ENCODE assay signal across 19 cellular contexts in the genomic region with DNA sequence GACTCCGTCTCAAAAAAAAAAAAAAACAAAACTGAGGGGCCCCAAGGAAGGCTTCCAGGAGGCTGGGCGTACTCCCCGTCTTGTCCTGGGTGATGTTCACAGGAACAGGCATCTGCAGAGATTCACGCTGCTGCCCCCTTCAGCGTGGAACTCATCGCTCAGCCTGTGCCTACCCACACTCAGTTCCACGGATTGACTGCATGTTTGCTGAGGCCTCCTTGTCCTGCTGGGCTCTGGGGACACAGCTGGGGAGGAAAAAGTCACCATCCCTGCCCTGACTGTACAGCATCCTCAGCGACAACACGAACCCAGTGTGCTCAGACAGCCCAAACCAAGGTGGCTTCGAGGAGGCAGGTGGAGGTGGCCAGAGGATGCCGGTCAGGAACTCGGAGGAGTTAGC. TPM values are rescaled to one million over a fixed set of nuclear protein-coding genes. Genes with fewer than 3 reads are reported as not detected.
DNase-seq lines count a peak whose midpoint lies in the region; ATAC-seq, FAIRE-seq and TF ChIP-seq lines count a peak whose summit lies in the region.
"Had no signal": no experiment of that assay in that cellular context is flagged by ENCODE, and none has a peak within 500 bp of the region (broad histone marks: within the 10 kb centered on the region; RNA-seq: fewer than 3 reads in every experiment).

No MANE protein-coding gene starts in this region.

- BruUV-seq in K562 (replicated peaks; lab: Mats Ljungman, UMichigan): no TSS peak

- FAIRE-seq in K562 (lab: Jason Lieb, UNC): no peak
- FAIRE-seq: A549, G401.6 had no signal

- DNase-seq in right cardiac atrium: peak in 2 of 3 donors; percentile 16 to 26
- DNase-seq in heart left ventricle: no peak
- DNase-seq in K562 (ENCODE audit: extremely low read depth in 1 of 4, low spot score in 3 of 4): no peak
- DNase-seq in neural crest cell (ENCODE audit: low read depth, low spot score): no peak
- DNase-seq in type B pancreatic cell (ENCODE audit: extremely low spot score, unreplicated experiment): no peak
- DNase-seq in ACHN: no peak
- no peak for DNase-seq in activated CD8-positive, alpha-beta T cell treated with anti-CD3 and anti-CD28 coated beads, Interleukin-2, amount 10 ng/mL, durations not matched to agents 7 days and 5 days
- DNase-seq: DND-41; GM23248; HFFc6; NCI-H187 treated with DMSO at 0.1 percent for 48 hours; NK-92 treated with Interleukin-12 subunit alpha and Interleukin-12 subunit beta, amount 100 ng/mL, for 24 hours; Peyer's patch; SW 1271 had no signal

- H3K4me3 ChIP-seq in right cardiac atrium (ENCODE audit: low read length) (no peak overlapping the region), heart left ventricle (no peak overlapping the region), K562 (no peak overlapping the region)
- H3K4me3 ChIP-seq: A549, GM23248, Peyer's patch, SJSA1 had no signal

- TF ChIP-seq CTCF in heart left ventricle (IDR thresholded peaks at IDR 0.05): no peak
- TF ChIP-seq CTCF in K562 (IDR thresholded peaks at IDR 0.05 in 2 of 3, conservative IDR thresholded peaks at IDR 0.05 in 1 of 3; ENCODE audit: insufficient read depth in 2 of 3, low read depth in 1 of 3, low read length in 3 of 3): no peak
- no peak for TF ChIP-seq CTCF in neural crest cell (conservative IDR thresholded peaks at IDR 0.05)
- TF ChIP-seq CTCF in type B pancreatic cell (conservative IDR thresholded peaks at IDR 0.05): no peak

- POLR2A ChIA-PET in K562 (lab: Yijun Ruan, JAX): no interaction called here
- POLR2A ChIA-PET in activated CD8-positive, alpha-beta T cell treated with anti-CD3 and anti-CD28 coated beads, Interleukin-2, amount 10 ng/mL, durations not matched to agents 7 days and 5 days (lab: Charles Lee): no interaction called here

- H3K9me3 ChIP-seq in right cardiac atrium (ENCODE audit: control insufficient read depth, low read length) (no peaks in the 10 kb centered on the region), heart left ventricle (no peaks in the 10 kb centered on the region), K562 (replicated peaks; ENCODE audit: control insufficient read depth, insufficient read depth, low read depth, low read length) (no peaks in the 10 kb centered on the region)
- H3K9me3 ChIP-seq: A549, Peyer's patch, SJSA1 had no signal

- H3K4me1 Mint-ChIP-seq in neural crest cell: peaks cover 25% of the 10 kb centered on the region
- peaks cover 5% of the 10 kb centered on the region for H3K4me1 Mint-ChIP-seq in type B pancreatic cell (ENCODE audit: unreplicated experiment)
- peaks cover 9% of the 10 kb centered on the region for H3K4me1 Mint-ChIP-seq in activated CD8-positive, alpha-beta T cell treated with anti-CD3 and anti-CD28 coated beads, Interleukin-2, amount 10 ng/mL, durations not matched to agents 7 days and 5 days (ENCODE audit: low read depth)

- in situ Hi-C loops in K562 (cut with MboI) (no loop called here), ACHN (cut with HindIII; ENCODE audit: low pct_ligation_motif_present, low pct_unique_long_range_greater_than_20kb, low sequenced_read_pairs) (no loop called here)

- no peak overlapping the region for H3K4me2 ChIP-seq in K562 (ENCODE audit: insufficient read depth, low read length)
- H3K4me2 ChIP-seq: A549, KMS-11 had no signal

- TF ChIP-seq RAD21 in K562 (CRISPR knock-in tag; conservative IDR thresholded peaks at IDR 0.05 in 1 of 2, IDR thresholded peaks at IDR 0.05 in 1 of 2): no peak

- TF ChIP-seq POLR2A in heart left ventricle (IDR thresholded peaks at IDR 0.05) (no peak), K562 (conservative IDR thresholded peaks at IDR 0.05) (no peak)

- peak overlapping the region; percentile 38; the same call in 1 of the 2 replicates for H2AFZ ChIP-seq in K562 (ENCODE audit: low read depth, low read length)
- H2AFZ ChIP-seq: GM23248 had no signal

- H3K36me3 ChIP-seq in heart left ventricle: no peaks in the 10 kb centered on the region
- no peaks in the 10 kb centered on the region for H3K36me3 ChIP-seq in K562 (ENCODE audit: control insufficient read depth, insufficient read depth, low read length)
- H3K36me3 ChIP-seq: Peyer's patch, SJSA1 had no signal

- H3K27me3 Mint-ChIP-seq in neural crest cell (ENCODE audit: low read depth) (no peaks in the 10 kb centered on the region), type B pancreatic cell (no peaks in the 10 kb centered on the region)
- H3K27me3 Mint-ChIP-seq in activated CD8-positive, alpha-beta T cell treated with anti-CD3 and anti-CD28 coated beads, Interleukin-2, amount 10 ng/mL, durations not matched to agents 7 days and 5 days (ENCODE audit: low read depth): no peaks in the 10 kb centered on the region

- TF ChIP-seq EP300 in K562 (IDR thresholded peaks at IDR 0.05; ENCODE audit: low read length): no peak

- H3K4me1 ChIP-seq in right cardiac atrium (ENCODE audit: control insufficient read depth, insufficient read depth, low read length) (no peaks in the 10 kb centered on the region), heart left ventricle (peaks cover 0 to 19% (median 5%) of the 10 kb centered on the region in 12 donors), K562 (replicated peaks in 1 of 2; ENCODE audit: control insufficient read depth in 2 of 2, insufficient read depth in 2 of 2, low read length in 2 of 2) (peaks cover 0 to 34% of the 10 kb centered on the region in 2 experiments; a peak in 2 of 5 replicates)
- H3K4me1 ChIP-seq: Peyer's patch had no signal

- CTCF ChIA-PET in K562 (lab: Yijun Ruan, JAX; ENCODE audit: low intra/inter-chr PET ratio): no interaction called here
- CTCF ChIA-PET in activated CD8-positive, alpha-beta T cell treated with anti-CD3 and anti-CD28 coated beads, Interleukin-2, amount 10 ng/mL, durations not matched to agents 7 days and 5 days (lab: Charles Lee): interaction anchor here (1.0 kb wide), 1 partner anchor 12 kb away, joined by 3 read pairs; no protein-coding TSS in a partner anchor

- ATAC-seq in right cardiac atrium (no peak), heart left ventricle (no peak), K562 (no peak), HG02623 (IDR thresholded peaks at IDR 0.05; ENCODE audit: unreplicated experiment) (no peak)
- no peak for ATAC-seq in activated CD8-positive, alpha-beta T cell treated with anti-CD3 and anti-CD28 coated beads, Interleukin-2, amount 10 ng/mL, durations not matched to agents 7 days and 5 days
- ATAC-seq: A549 had no signal

- no peaks in the 10 kb centered on the region for H3K9me3 Mint-ChIP-seq in neural crest cell
- no peaks in the 10 kb centered on the region for H3K9me3 Mint-ChIP-seq in type B pancreatic cell
- no peaks in the 10 kb centered on the region for H3K9me3 Mint-ChIP-seq in activated CD8-positive, alpha-beta T cell treated with anti-CD3 and anti-CD28 coated beads, Interleukin-2, amount 10 ng/mL, durations not matched to agents 7 days and 5 days (ENCODE audit: insufficient read depth)
- H3K9me3 Mint-ChIP-seq: HFFc6 had no signal

- H4K20me1 ChIP-seq in K562 (replicated peaks; ENCODE audit: control insufficient read depth, insufficient read depth, low read length): peaks cover 6% of the 10 kb centered on the region; the same call in 1 of the 2 replicates

- H3K4me3 Mint-ChIP-seq in neural crest cell (no peak overlapping the region), type B pancreatic cell (no peak overlapping the region)
- no peak overlapping the region for H3K4me3 Mint-ChIP-seq in activated CD8-positive, alpha-beta T cell treated with anti-CD3 and anti-CD28 coated beads, Interleukin-2, amount 10 ng/mL, durations not matched to agents 7 days and 5 days
- H3K4me3 Mint-ChIP-seq: HFFc6 had no signal

- H3K27me3 ChIP-seq in right cardiac atrium (ENCODE audit: control insufficient read depth, insufficient read depth) (no peaks in the 10 kb centered on the region), heart left ventricle (no peaks in the 10 kb centered on the region), K562 (ENCODE audit: control insufficient read depth in 2 of 2, insufficient read depth in 2 of 2, low read length in 2 of 2) (peaks cover 14 to 36% of the 10 kb centered on the region in 2 experiments; a peak in 4 of 5 replicates)
- H3K27me3 ChIP-seq: Peyer's patch, SJSA1 had no signal

- peaks cover 3% of the 10 kb centered on the region for H3K36me3 Mint-ChIP-seq in neural crest cell (ENCODE audit: low read depth)
- no peaks in the 10 kb centered on the region for H3K36me3 Mint-ChIP-seq in type B pancreatic cell
- peaks cover 2% of the 10 kb centered on the region for H3K36me3 Mint-ChIP-seq in activated CD8-positive, alpha-beta T cell treated with anti-CD3 and anti-CD28 coated beads, Interleukin-2, amount 10 ng/mL, durations not matched to agents 7 days and 5 days (ENCODE audit: low read depth)

- 67% methylated on average over 12 of the region's 12 CpGs for WGBS in right cardiac atrium
- 70 to 81% (median 75%) methylated on average over 12 of the region's 12 CpGs for WGBS in heart left ventricle, 4 donors
- 31% methylated on average over 12 of the region's 12 CpGs for WGBS in K562 (ENCODE audit: insufficient coverage, low coverage, missing lambda C conversion rate)

- H3K27ac Mint-ChIP-seq in neural crest cell (ENCODE audit: unreplicated experiment) (peak overlapping the region; percentile 91), type B pancreatic cell (peak overlapping the region; percentile 12)
- no peak overlapping the region for H3K27ac Mint-ChIP-seq in activated CD8-positive, alpha-beta T cell treated with anti-CD3 and anti-CD28 coated beads, Interleukin-2, amount 10 ng/mL, durations not matched to agents 7 days and 5 days
- H3K27ac Mint-ChIP-seq: HFFc6 had no signal

- H3K79me2 ChIP-seq in K562 (ENCODE audit: control insufficient read depth, insufficient read depth, low read length): no peaks in the 10 kb centered on the region

- no peak overlapping the region for H3K9ac ChIP-seq in K562 (ENCODE audit: insufficient read depth in 1 of 2, low read depth in 2 of 2, low read length in 2 of 2)
- H3K9ac ChIP-seq: GM23248, KMS-11 had no signal

- H3K27ac ChIP-seq in right cardiac atrium (ENCODE audit: low read length): no peak overlapping the region
- no peak overlapping the region for H3K27ac ChIP-seq in heart left ventricle
- no peak overlapping the region for H3K27ac ChIP-seq in K562 (ENCODE audit: extremely low read depth, low read depth, low read length)
- H3K27ac ChIP-seq: A549, GM23248, KMS-11, Peyer's patch, SJSA1 had no signal

- H3K9me1 ChIP-seq in K562 (ENCODE audit: control insufficient read depth, insufficient read depth, low read length): no peaks in the 10 kb centered on the region

- intact Hi-C loops in right cardiac atrium (cut with DNase I) (no loop called here), heart left ventricle (cut with DNase I) (loop anchor here in 1 of 10 donors (5.0 kb wide), 1 partner anchor 113 kb away; no protein-coding TSS in a partner anchor), K562 (cut with micrococcal nuclease) (no loop called here)

RNA-seq across cellular contexts. Expression of a gene that starts 12.9 kb away (rescaled TPM):
- total RNA-seq in right cardiac atrium: 1 to 10 TPM; 2.4 to 6.8 (median 3.8) TPM
- 3.6 TPM for polyA plus RNA-seq in right cardiac atrium
- total RNA-seq in heart left ventricle: 10 to 100 TPM in 2 of 9 donors, 1 to 10 TPM in 7; 3.3 to 11.0 (median 7.0) TPM
- 10 to 100 TPM in 1 of 2 donors, 1 to 10 TPM in 1; 7.4 to 12.8 TPM for polyA plus RNA-seq in heart left ventricle
- 14.7 and 21.6 TPM in 2 replicates for total RNA-seq in K562 (2011; cell fraction: chromatin; rRNA removed; ENCODE audit: low replicate concordance)
- total RNA-seq in K562 (2011; cell fraction: nucleolus; rRNA removed): 13.6 and 14.8 TPM in 2 replicates
- total RNA-seq in K562 (2011; cell fraction: nucleoplasm; rRNA removed): 10.9 and 13.7 TPM in 2 replicates
- 1.9 and 2.2 TPM in 2 replicates for total RNA-seq in K562 (2014; rRNA removed)
- 0.45 and 0.76 TPM in 2 replicates for total RNA-seq in K562 (2014; rRNA removed; fragmentation: Illumina TruSeq; extraction: Trizol)
- total RNA-seq in K562 (2015; rRNA removed; fragmentation: Illumina TruSeq; extraction: Trizol): 1.6 and 1.8 TPM in 2 replicates
- total RNA-seq in K562 (2021): 3.6 and 4.2 TPM in 2 replicates
- 1.6 and 4.2 TPM in 2 replicates for polyA plus RNA-seq in K562 (2011; rRNA removed)
- 4.9 and 9.7 TPM in 2 replicates for polyA plus RNA-seq in K562 (2011; cell fraction: cytosol; rRNA removed)
- polyA plus RNA-seq in K562 (2011; cell fraction: nucleus; rRNA removed): 3.1 and 6.8 TPM in 2 replicates
- polyA plus RNA-seq in K562 (2012): 4.0 and 5.5 TPM in 2 replicates
- 1.7 and 5.8 TPM in 2 replicates for polyA plus RNA-seq in K562 (2014; fragmentation: Illumina TruSeq; extraction: Trizol)
- polyA plus RNA-seq in K562 (2014; fragmentation: Nextera tagmentation; extraction: Ambion mirVana): under 1 TPM; 0.03 to 0.04 TPM
- polyA plus RNA-seq in K562 (2014; rRNA removed): 1.8 and 3.0 TPM in 2 replicates
- 0.91 and 1.2 TPM in 2 replicates for polyA minus RNA-seq in K562 (2011; rRNA and poly(A)+ RNA removed)
- 2.9 and 4.9 TPM in 2 replicates for polyA minus RNA-seq in K562 (2011; cell fraction: cytosol; rRNA and poly(A)+ RNA removed)
- 3.5 and 6.9 TPM in 2 replicates for polyA minus RNA-seq in K562 (2011; cell fraction: nucleus; rRNA and poly(A)+ RNA removed)
- total RNA-seq in neural crest cell: 2.4 and 3.0 TPM in 2 replicates
- total RNA-seq in type B pancreatic cell (ENCODE audit: low replicate concordance): 4.0 and 15.5 TPM in 2 replicates
- total RNA-seq in activated CD8-positive, alpha-beta T cell treated with anti-CD3 and anti-CD28 coated beads, Interleukin-2, amount 10 ng/mL, durations not matched to agents 7 days and 5 days: under 1 TPM; 0.24 to 0.26 TPM

RNA-seq across cellular contexts. Expression of a gene that starts 27.9 kb away (rescaled TPM):
- total RNA-seq in right cardiac atrium (1 to 10 TPM in 2 of 4 donors, under 1 TPM in 2; 0.28 to 1.8 (median 1.4) TPM), heart left ventricle (1 to 10 TPM in 2 of 9 donors, under 1 TPM in 5, not detected in 2; 0.24 to 1.3 (median 0.77) TPM), K562 (2014; rRNA removed) (not detected in 2 replicates), K562 (2014; rRNA removed; fragmentation: Illumina TruSeq; extraction: Trizol) (not detected in 2 replicates), K562 (2015; rRNA removed; fragmentation: Illumina TruSeq; extraction: Trizol) (not detected in 2 replicates), K562 (2021) (not detected in 2 replicates), neural crest cell (16.2 and 19.6 TPM in 2 replicates), type B pancreatic cell (ENCODE audit: low replicate concordance) (1.5 and 6.5 TPM in 2 replicates)
- polyA plus RNA-seq in right cardiac atrium (1.7 TPM), heart left ventricle (1 to 10 TPM; 1.2 to 2.1 TPM), K562 (2011; rRNA removed) (0.09 and 0.28 TPM in 2 replicates), K562 (2014; fragmentation: Illumina TruSeq; extraction: Trizol) (not detected in 2 replicates), K562 (2014; fragmentation: Nextera tagmentation; extraction: Ambion mirVana) (not detected), K562 (2014; rRNA removed) (0.03 TPM in 1 of 2 replicates, not detected in the other)
- total RNA-seq in K562 (2011; cell fraction: chromatin; rRNA removed; ENCODE audit: low replicate concordance): 0.51 and 1.2 TPM in 2 replicates
- 0.39 and 0.83 TPM in 2 replicates for total RNA-seq in K562 (2011; cell fraction: nucleolus; rRNA removed)
- not detected in 2 replicates for total RNA-seq in K562 (2011; cell fraction: nucleoplasm; rRNA removed)
- polyA plus RNA-seq in K562 (2011; cell fraction: cytosol; rRNA removed): 0.07 and 0.16 TPM in 2 replicates
- 0.49 and 1.1 TPM in 2 replicates for polyA plus RNA-seq in K562 (2011; cell fraction: nucleus; rRNA removed)
- polyA plus RNA-seq in K562 (2012): 0.05 and 0.28 TPM in 2 replicates
- polyA minus RNA-seq in K562 (2011; rRNA and poly(A)+ RNA removed): not detected in 2 replicates
- polyA minus RNA-seq in K562 (2011; cell fraction: cytosol; rRNA and poly(A)+ RNA removed): not detected in 2 replicates
- polyA minus RNA-seq in K562 (2011; cell fraction: nucleus; rRNA and poly(A)+ RNA removed): 0.22 and 0.27 TPM in 2 replicates
- total RNA-seq in activated CD8-positive, alpha-beta T cell treated with anti-CD3 and anti-CD28 coated beads, Interleukin-2, amount 10 ng/mL, durations not matched to agents 7 days and 5 days: not detected
- total RNA-seq: GM23248, SJSA1 had no signal

RNA-seq across cellular contexts. Expression of a gene that starts 41.2 kb away (rescaled TPM):
- total RNA-seq in right cardiac atrium (10 to 100 TPM; 24.1 to 34.5 (median 29.1) TPM), heart left ventricle (10 to 100 TPM; 22.5 to 65.3 (median 40.2) TPM), K562 (2014; rRNA removed) (1.00 and 1.7 TPM in 2 replicates), K562 (2014; rRNA removed; fragmentation: Illumina TruSeq; extraction: Trizol) (0.89 and 1.0 TPM in 2 replicates), K562 (2015; rRNA removed; fragmentation: Illumina TruSeq; extraction: Trizol) (1.0 and 1.2 TPM in 2 replicates), K562 (2021) (1.8 and 2.0 TPM in 2 replicates), neural crest cell (5.2 and 5.5 TPM in 2 replicates), type B pancreatic cell (ENCODE audit: low replicate concordance) (6.4 and 7.1 TPM in 2 replicates)
- polyA plus RNA-seq in right cardiac atrium (27.4 TPM), heart left ventricle (10 to 100 TPM; 19.4 to 21.8 TPM), K562 (2011; rRNA removed) (1.1 and 1.5 TPM in 2 replicates), K562 (2014; fragmentation: Illumina TruSeq; extraction: Trizol) (0.77 and 0.91 TPM in 2 replicates), K562 (2014; fragmentation: Nextera tagmentation; extraction: Ambion mirVana) (under 1 TPM; 0.15 to 0.27 TPM), K562 (2014; rRNA removed) (1.2 and 1.5 TPM in 2 replicates)
- total RNA-seq in K562 (2011; cell fraction: chromatin; rRNA removed; ENCODE audit: low replicate concordance): 7.7 TPM in 2 replicates
- total RNA-seq in K562 (2011; cell fraction: nucleolus; rRNA removed): 4.7 and 5.0 TPM in 2 replicates
- 5.7 and 6.9 TPM in 2 replicates for total RNA-seq in K562 (2011; cell fraction: nucleoplasm; rRNA removed)
- 0.88 and 1.4 TPM in 2 replicates for polyA plus RNA-seq in K562 (2011; cell fraction: cytosol; rRNA removed)
- polyA plus RNA-seq in K562 (2011; cell fraction: nucleus; rRNA removed): 3.4 and 3.8 TPM in 2 replicates
- polyA plus RNA-seq in K562 (2012): 1.1 and 1.6 TPM in 2 replicates
- polyA minus RNA-seq in K562 (2011; rRNA and poly(A)+ RNA removed): 2.9 and 5.3 TPM in 2 replicates
- 0.48 and 1.5 TPM in 2 replicates for polyA minus RNA-seq in K562 (2011; cell fraction: cytosol; rRNA and poly(A)+ RNA removed)
- 2.7 and 4.3 TPM in 2 replicates for polyA minus RNA-seq in K562 (2011; cell fraction: nucleus; rRNA and poly(A)+ RNA removed)
- 1 to 10 TPM; 4.2 to 4.3 TPM for total RNA-seq in activated CD8-positive, alpha-beta T cell treated with anti-CD3 and anti-CD28 coated beads, Interleukin-2, amount 10 ng/mL, durations not matched to agents 7 days and 5 days

Comparison
In these comparisons a context has a peak if more than half of its experiments do, and no peak if none do; other contexts are left out.
1. DNase-seq: peak in right cardiac atrium (2 of 3); none in heart left ventricle (0 of 5), K562 (0 of 4), neural crest cell (single experiment), type B pancreatic cell (single experiment), ACHN (single experiment) and activated CD8-positive, alpha-beta T cell treated with anti-CD3 and anti-CD28 coated beads, Interleukin-2, amount 10 ng/mL, durations not matched to agents 7 days and 5 days (single experiment).